12 cellular contexts compared by ENCODE assay signal in genomic region chr20:1376007-1376406, GRCh38. TPM values are rescaled to one million over a fixed set of nuclear protein-coding genes. Genes with fewer than 3 reads are reported as not detected.
A peak's percentile ranks its signal among the peaks of the same experiment; 100 is the strongest.
DNase-seq lines count a peak whose midpoint lies in the region; ATAC-seq lines count a peak whose summit lies in the region.
"Had no signal": no experiment of that assay in that cellular context is flagged by ENCODE, and none has a peak within 500 bp of the region (broad histone marks: within the 10 kb centered on the region; RNA-seq: fewer than 3 reads in every experiment).

No MANE protein-coding gene starts in this region.

- H3K36me3 ChIP-seq in Karpas-422 (ENCODE audit: insufficient read depth, low read length), result peaks cover 34% of the 10 kb centered on the region

- DNase-seq in activated naive CD4-positive, alpha-beta T cell treated with anti-CD3 and anti-CD28 coated beads, Interleukin-2, amount 10 ng/mL, durations not matched to agents 7 days and 5 days, result no peak
- DNase-seq in activated naive CD4-positive, alpha-beta T cell treated with Interleukin-2 at 50 U/mL for 16 hours, result no peak
- DNase-seq in activated CD4-positive, alpha-beta memory T cell treated with anti-CD3 and anti-CD28 coated beads for 36 hours, result no peak
- no peak for DNase-seq in right cardiac atrium
- DNase-seq in stimulated activated naive CD8-positive, alpha-beta T cell treated with anti-CD3 and anti-CD28 coated beads, Interleukin-15, amount 100 ng/mL, for 72 hours, result no peak
- no peak for DNase-seq in Karpas-422
- DNase-seq: activated T-cell treated with anti-CD3 and anti-CD28 coated beads for 4 hours, NCI-H2227 treated with DMSO at 0.1 percent for 48 hours had no signal

- H3K4me2 ChIP-seq in Karpas-422 (ENCODE audit: low read depth, low read length, poor library complexity, severe bottlenecking), result no peak overlapping the region

- no peaks in the 10 kb centered on the region for H3K27me3 Mint-ChIP-seq in activated naive CD4-positive, alpha-beta T cell treated with anti-CD3 and anti-CD28 coated beads, Interleukin-2, amount 10 ng/mL, durations not matched to agents 7 days and 5 days
- no peaks in the 10 kb centered on the region for H3K27me3 Mint-ChIP-seq in activated CD4-positive, alpha-beta memory T cell treated with anti-CD3 and anti-CD28 coated beads for 36 hours
- H3K27me3 Mint-ChIP-seq in stimulated activated naive CD8-positive, alpha-beta T cell treated with anti-CD3 and anti-CD28 coated beads, Interleukin-15, amount 100 ng/mL, for 72 hours, result no peaks in the 10 kb centered on the region

- H3K4me3 Mint-ChIP-seq in activated naive CD4-positive, alpha-beta T cell treated with anti-CD3 and anti-CD28 coated beads, Interleukin-2, amount 10 ng/mL, durations not matched to agents 7 days and 5 days, result no peak overlapping the region
- H3K4me3 Mint-ChIP-seq in activated CD4-positive, alpha-beta memory T cell treated with anti-CD3 and anti-CD28 coated beads for 36 hours, result no peak overlapping the region
- peak overlapping the region in 1 of 2 donors; percentile 36 for H3K4me3 Mint-ChIP-seq in stimulated activated naive CD8-positive, alpha-beta T cell treated with anti-CD3 and anti-CD28 coated beads, Interleukin-15, amount 100 ng/mL, for 72 hours

- H2AFZ ChIP-seq in Karpas-422 (ENCODE audit: low read length), result no peak overlapping the region

- peak overlapping the region; percentile 56 for H3K27ac Mint-ChIP-seq in activated naive CD4-positive, alpha-beta T cell treated with anti-CD3 and anti-CD28 coated beads, Interleukin-2, amount 10 ng/mL, durations not matched to agents 7 days and 5 days
- peak overlapping the region; percentile 69 for H3K27ac Mint-ChIP-seq in activated CD4-positive, alpha-beta memory T cell treated with anti-CD3 and anti-CD28 coated beads for 36 hours
- peak overlapping the region; percentile 57 to 79 for H3K27ac Mint-ChIP-seq in stimulated activated naive CD8-positive, alpha-beta T cell treated with anti-CD3 and anti-CD28 coated beads, Interleukin-15, amount 100 ng/mL, for 72 hours

- no peak overlapping the region for H3K9ac ChIP-seq in Karpas-422 (ENCODE audit: low read length)

- no peaks in the 10 kb centered on the region for H3K9me2 ChIP-seq in Karpas-422 (replicated peaks; ENCODE audit: insufficient read depth, low read length)

- WGBS in right cardiac atrium, result 66% methylated on average over 1 of the region's 1 CpG

- POLR2A ChIA-PET in activated CD4-positive, alpha-beta memory T cell treated with anti-CD3 and anti-CD28 coated beads for 36 hours (lab: Charles Lee), result interaction anchor here (1.0 to 2.1 kb wide), 2 partner anchors 16 to 48 kb away, joined by 3 to 8 read pairs; no protein-coding TSS in a partner anchor

- H3K9me3 ChIP-seq in right cardiac atrium (ENCODE audit: control insufficient read depth, low read length) (no peaks in the 10 kb centered on the region), Karpas-422 (ENCODE audit: low read length) (no peaks in the 10 kb centered on the region)

- peaks cover 86% of the 10 kb centered on the region for H3K4me1 Mint-ChIP-seq in activated naive CD4-positive, alpha-beta T cell treated with anti-CD3 and anti-CD28 coated beads, Interleukin-2, amount 10 ng/mL, durations not matched to agents 7 days and 5 days
- peaks cover 76% of the 10 kb centered on the region for H3K4me1 Mint-ChIP-seq in activated CD4-positive, alpha-beta memory T cell treated with anti-CD3 and anti-CD28 coated beads for 36 hours (ENCODE audit: low read depth)
- peaks cover 88% of the 10 kb centered on the region for H3K4me1 Mint-ChIP-seq in stimulated activated naive CD8-positive, alpha-beta T cell treated with anti-CD3 and anti-CD28 coated beads, Interleukin-15, amount 100 ng/mL, for 72 hours

- CTCF ChIA-PET in activated naive CD4-positive, alpha-beta T cell treated with anti-CD3 and anti-CD28 coated beads, Interleukin-2, amount 10 ng/mL, durations not matched to agents 7 days and 5 days (lab: Charles Lee), result no interaction called here
- CTCF ChIA-PET in activated CD4-positive, alpha-beta memory T cell treated with anti-CD3 and anti-CD28 coated beads for 36 hours (lab: Charles Lee), result no interaction called here

- H3K27ac ChIP-seq in right cardiac atrium (ENCODE audit: low read length) (peak overlapping the region; percentile 66), Karpas-422 (ENCODE audit: low read length) (no peak overlapping the region)
- H3K27ac ChIP-seq: C4-2B, SK-N-MC had no signal

- no peaks in the 10 kb centered on the region for H3K9me3 Mint-ChIP-seq in activated naive CD4-positive, alpha-beta T cell treated with anti-CD3 and anti-CD28 coated beads, Interleukin-2, amount 10 ng/mL, durations not matched to agents 7 days and 5 days
- no peaks in the 10 kb centered on the region for H3K9me3 Mint-ChIP-seq in activated CD4-positive, alpha-beta memory T cell treated with anti-CD3 and anti-CD28 coated beads for 36 hours
- no peaks in the 10 kb centered on the region for H3K9me3 Mint-ChIP-seq in stimulated activated naive CD8-positive, alpha-beta T cell treated with anti-CD3 and anti-CD28 coated beads, Interleukin-15, amount 100 ng/mL, for 72 hours

- H3K36me3 Mint-ChIP-seq in activated naive CD4-positive, alpha-beta T cell treated with anti-CD3 and anti-CD28 coated beads, Interleukin-2, amount 10 ng/mL, durations not matched to agents 7 days and 5 days, result peaks cover 59% of the 10 kb centered on the region
- H3K36me3 Mint-ChIP-seq in activated CD4-positive, alpha-beta memory T cell treated with anti-CD3 and anti-CD28 coated beads for 36 hours, result peaks cover 52% of the 10 kb centered on the region

- ATAC-seq in right cardiac atrium, result peak in 1 of 2 donors; percentile 7
- no peak for ATAC-seq in stimulated activated naive CD8-positive, alpha-beta T cell treated with anti-CD3 and anti-CD28 coated beads, Interleukin-15, amount 100 ng/mL, for 72 hours
- no peak for ATAC-seq in HG03460 (IDR thresholded peaks at IDR 0.05; ENCODE audit: unreplicated experiment)
- no peak for ATAC-seq in GM19455 (IDR thresholded peaks at IDR 0.05; ENCODE audit: unreplicated experiment)

- intact Hi-C loops in activated CD4-positive, alpha-beta memory T cell treated with anti-CD3 and anti-CD28 coated beads for 36 hours (cut with micrococcal nuclease), result no loop called here
- intact Hi-C loops in right cardiac atrium (cut with DNase I), result no loop called here

- no peaks in the 10 kb centered on the region for H3K27me3 ChIP-seq in right cardiac atrium (ENCODE audit: control insufficient read depth, insufficient read depth)
- no peaks in the 10 kb centered on the region for H3K27me3 ChIP-seq in Karpas-422 (ENCODE audit: low read length)

- peaks cover 58% of the 10 kb centered on the region for H4K20me1 ChIP-seq in Karpas-422 (ENCODE audit: insufficient read depth, low read depth, low read length)

- H3K4me3 ChIP-seq in right cardiac atrium (ENCODE audit: low read length) (no peak overlapping the region), Karpas-422 (ENCODE audit: low read length) (no peak overlapping the region)
- H3K4me3 ChIP-seq: SK-N-MC had no signal

- peaks cover 98% of the 10 kb centered on the region for H3K79me2 ChIP-seq in Karpas-422 (ENCODE audit: low read length)

- peaks cover 29% of the 10 kb centered on the region for H3K4me1 ChIP-seq in right cardiac atrium (ENCODE audit: control insufficient read depth, insufficient read depth, low read length)
- H3K4me1 ChIP-seq in Karpas-422 (ENCODE audit: low read length), result peaks cover 50% of the 10 kb centered on the region

RNA-seq across cellular contexts. Expression of gene FKBP1A, which starts 16.8 kb away (rescaled TPM):
- 100 to 1,000 TPM; 247 to 252 TPM for total RNA-seq in activated CD4-positive, alpha-beta memory T cell treated with anti-CD3 and anti-CD28 coated beads for 36 hours
- total RNA-seq in right cardiac atrium, result 100 to 1,000 TPM; 105 to 162 (median 140) TPM
- 129 TPM for polyA plus RNA-seq in right cardiac atrium
- total RNA-seq in Karpas-422 (2014; rRNA removed; shearing (Covaris generic); ENCODE audit: low replicate concordance), result 105 and 187 TPM in 2 replicates

RNA-seq across cellular contexts. Expression of gene SDCBP2, which starts 47.1 kb away (rescaled TPM):
- 1 to 10 TPM; 4.4 to 5.9 TPM for total RNA-seq in activated CD4-positive, alpha-beta memory T cell treated with anti-CD3 and anti-CD28 coated beads for 36 hours
- 1 to 10 TPM; 1.9 to 2.2 (median 2.2) TPM for total RNA-seq in right cardiac atrium
- 2.0 TPM for polyA plus RNA-seq in right cardiac atrium
- total RNA-seq in Karpas-422 (2014; rRNA removed; shearing (Covaris generic); ENCODE audit: low replicate concordance), result 1.8 TPM in 1 of 2 replicates, not detected in the other
